Comparison of ENCODE assay signal across 29 cellular contexts in the genomic region with DNA sequence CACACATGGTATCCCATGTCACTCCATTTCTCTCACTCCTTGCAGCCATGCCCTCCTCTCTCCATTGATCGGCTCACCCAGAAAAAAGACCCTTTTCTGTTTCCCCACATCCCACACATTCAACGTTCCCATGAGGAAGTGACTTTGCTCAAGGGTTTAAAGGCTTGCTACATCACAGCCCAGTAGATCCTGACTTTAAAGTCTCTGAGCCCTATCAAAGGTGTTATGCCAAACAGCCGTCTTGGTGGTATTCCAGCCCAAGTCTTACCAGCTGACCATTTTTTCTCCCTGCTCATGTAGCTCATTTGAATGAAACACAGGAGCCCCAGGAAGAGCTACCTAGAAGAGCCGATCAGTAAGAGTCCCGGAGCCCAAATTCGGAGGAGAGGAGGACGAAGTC. TPM values are rescaled to one million over a fixed set of nuclear protein-coding genes. Genes with fewer than 3 reads are reported as not detected.
DNase-seq lines count a peak whose midpoint lies in the region; ATAC-seq, FAIRE-seq and TF ChIP-seq lines count a peak whose summit lies in the region.
"Had no signal": no experiment of that assay in that cellular context is flagged by ENCODE, and none has a peak within 500 bp of the region (broad histone marks: within the 10 kb centered on the region; RNA-seq: fewer than 3 reads in every experiment).

No MANE protein-coding gene starts in this region.

- H3K36me3 Mint-ChIP-seq in activated CD8-positive, alpha-beta T cell treated with anti-CD3 and anti-CD28 coated beads for 36 hours (ENCODE audit: low read depth): peaks cover 24% of the 10 kb centered on the region
- peaks cover 38% of the 10 kb centered on the region for H3K36me3 Mint-ChIP-seq in activated CD8-positive, alpha-beta T cell treated with anti-CD3 and anti-CD28 coated beads, Interleukin-2, amount 10 ng/mL, durations not matched to agents 7 days and 5 days (ENCODE audit: low read depth)
- peaks cover 43% of the 10 kb centered on the region for H3K36me3 Mint-ChIP-seq in osteocyte (ENCODE audit: unreplicated experiment)

- TF ChIP-seq POLR2A in GM12891 (IDR thresholded peaks at IDR 0.05; ENCODE audit: low read depth, low read length) (0 out of 2 replicates have a peak, but pooled peaks have one; percentile 30), stomach (IDR thresholded peaks at IDR 0.05) (no peak)

- H3K27ac ChIP-seq in colonic mucosa (no peak overlapping the region), stomach (peak overlapping the region in 1 of 5 donors; percentile 23)
- H3K27ac ChIP-seq: esophagus muscularis mucosa, heart right ventricle, left ventricle myocardium inferior, SJSA1, tibial nerve, VCaP had no signal

- H3K4me1 ChIP-seq in colonic mucosa: peaks cover 4% of the 10 kb centered on the region
- H3K4me1 ChIP-seq in stomach: peaks cover 0 to 30% (median 13%) of the 10 kb centered on the region in 4 donors
- H3K4me1 ChIP-seq: esophagus muscularis mucosa, heart right ventricle, left ventricle myocardium inferior, SJSA1, tibial nerve had no signal

- H3K27me3 ChIP-seq in colonic mucosa (no peaks in the 10 kb centered on the region), stomach (no peaks in the 10 kb centered on the region), MG63 (no peaks in the 10 kb centered on the region)
- H3K27me3 ChIP-seq: esophagus muscularis mucosa, heart right ventricle, SJSA1, tibial nerve had no signal

- no peaks in the 10 kb centered on the region for H3K27me3 Mint-ChIP-seq in activated CD8-positive, alpha-beta T cell treated with anti-CD3 and anti-CD28 coated beads for 36 hours
- H3K27me3 Mint-ChIP-seq in activated CD8-positive, alpha-beta T cell treated with anti-CD3 and anti-CD28 coated beads, Interleukin-2, amount 10 ng/mL, durations not matched to agents 7 days and 5 days (ENCODE audit: low read depth): no peaks in the 10 kb centered on the region
- H3K27me3 Mint-ChIP-seq in osteocyte (ENCODE audit: unreplicated experiment): no peaks in the 10 kb centered on the region

- H3K27ac Mint-ChIP-seq in activated CD8-positive, alpha-beta T cell treated with anti-CD3 and anti-CD28 coated beads for 36 hours: peak overlapping the region; percentile 67
- H3K27ac Mint-ChIP-seq in activated CD8-positive, alpha-beta T cell treated with anti-CD3 and anti-CD28 coated beads, Interleukin-2, amount 10 ng/mL, durations not matched to agents 7 days and 5 days: no peak overlapping the region
- peak overlapping the region; percentile 25 for H3K27ac Mint-ChIP-seq in osteocyte (ENCODE audit: unreplicated experiment)

- H3K4me3 ChIP-seq in colonic mucosa (no peak overlapping the region), stomach (no peak overlapping the region), MG63 (no peak overlapping the region)
- H3K4me3 ChIP-seq: esophagus muscularis mucosa, heart right ventricle, left ventricle myocardium inferior, SJSA1, tibial nerve had no signal

- DNase-seq in activated CD8-positive, alpha-beta T cell treated with anti-CD3 and anti-CD28 coated beads for 36 hours: no peak
- DNase-seq in activated CD8-positive, alpha-beta T cell treated with anti-CD3 and anti-CD28 coated beads, Interleukin-2, amount 10 ng/mL, durations not matched to agents 7 days and 5 days: no peak
- DNase-seq in GM12891 (ENCODE audit: insufficient read length, low spot score) (no peak), colonic mucosa (peak; percentile 10), osteocyte (ENCODE audit: extremely low spot score, unreplicated experiment) (no peak), stomach (no peak), middle frontal gyrus (ENCODE audit: extremely low spot score, low spot score) (no peak), MG63 (no peak)
- DNase-seq: activated CD4-positive, alpha-beta T cell treated with anti-CD3 and anti-CD28 coated beads, Interleukin-2, amount 50 U/mL, for 4 hours; activated gamma-delta T cell; DMS79; foreskin fibroblast; heart right ventricle; KG1; left ventricle myocardium inferior; MM.1S; NCI-H1105 treated with DMSO at 0.1 percent for 48 hours; NCI-H187 treated with DMSO at 0.1 percent for 48 hours; NCI-H2171; NCI-H510A; nucleus accumbens; stimulated activated CD4-positive, alpha-beta T cell treated with anti-CD3 and anti-CD28 coated beads, Interleukin-4, amount 100 ng/mL, for 1 hour; T1000 had no signal

- intact Hi-C loops in activated CD8-positive, alpha-beta T cell treated with anti-CD3 and anti-CD28 coated beads for 36 hours (cut with micrococcal nuclease): no loop called here
- intact Hi-C loops in colonic mucosa (cut with DNase I) (no loop called here), stomach (cut with DNase I; ENCODE audit: low total_unique reads) (no loop called here)

- no peak overlapping the region for H3K9ac ChIP-seq in colonic mucosa (ENCODE audit: low read depth in 2 of 2, low read length in 2 of 2)

- H3K9me3 ChIP-seq in colonic mucosa (no peaks in the 10 kb centered on the region), stomach (no peaks in the 10 kb centered on the region), MG63 (no peaks in the 10 kb centered on the region)
- H3K9me3 ChIP-seq: esophagus muscularis mucosa, heart right ventricle, left ventricle myocardium inferior, SJSA1, tibial nerve had no signal

- no peak for TF ChIP-seq EP300 in stomach (IDR thresholded peaks at IDR 0.05)

- no peak for TF ChIP-seq CTCF in activated CD8-positive, alpha-beta T cell treated with anti-CD3 and anti-CD28 coated beads for 36 hours (IDR thresholded peaks at IDR 0.05)
- TF ChIP-seq CTCF in colonic mucosa (IDR thresholded peaks at IDR 0.05) (no peak), osteocyte (IDR thresholded peaks at IDR 0.05) (no peak), stomach (IDR thresholded peaks at IDR 0.05) (no peak)

- H3K36me3 ChIP-seq in colonic mucosa (no peaks in the 10 kb centered on the region), stomach (peaks cover 25 to 73% (median 69%) of the 10 kb centered on the region in 4 donors), MG63 (peaks cover 75% of the 10 kb centered on the region)

- no peak for FAIRE-seq in GM12891 (lab: Jason Lieb, UNC)
- FAIRE-seq: G401.6, keratinocyte had no signal

- H3K4me1 Mint-ChIP-seq in activated CD8-positive, alpha-beta T cell treated with anti-CD3 and anti-CD28 coated beads for 36 hours (ENCODE audit: low read depth): no peaks in the 10 kb centered on the region
- no peaks in the 10 kb centered on the region for H3K4me1 Mint-ChIP-seq in activated CD8-positive, alpha-beta T cell treated with anti-CD3 and anti-CD28 coated beads, Interleukin-2, amount 10 ng/mL, durations not matched to agents 7 days and 5 days (ENCODE audit: low read depth)
- peaks cover 8% of the 10 kb centered on the region for H3K4me1 Mint-ChIP-seq in osteocyte (ENCODE audit: unreplicated experiment)

- H3K9me3 Mint-ChIP-seq in activated CD8-positive, alpha-beta T cell treated with anti-CD3 and anti-CD28 coated beads for 36 hours: no peaks in the 10 kb centered on the region
- no peaks in the 10 kb centered on the region for H3K9me3 Mint-ChIP-seq in activated CD8-positive, alpha-beta T cell treated with anti-CD3 and anti-CD28 coated beads, Interleukin-2, amount 10 ng/mL, durations not matched to agents 7 days and 5 days (ENCODE audit: insufficient read depth)
- H3K9me3 Mint-ChIP-seq in osteocyte (ENCODE audit: unreplicated experiment): no peaks in the 10 kb centered on the region

- no peak for ATAC-seq in activated CD8-positive, alpha-beta T cell treated with anti-CD3 and anti-CD28 coated beads for 36 hours
- ATAC-seq in activated CD8-positive, alpha-beta T cell treated with anti-CD3 and anti-CD28 coated beads, Interleukin-2, amount 10 ng/mL, durations not matched to agents 7 days and 5 days: no peak
- ATAC-seq: heart right ventricle had no signal

- POLR2A ChIA-PET in activated CD8-positive, alpha-beta T cell treated with anti-CD3 and anti-CD28 coated beads for 36 hours (lab: Charles Lee): no interaction called here
- POLR2A ChIA-PET in activated CD8-positive, alpha-beta T cell treated with anti-CD3 and anti-CD28 coated beads, Interleukin-2, amount 10 ng/mL, durations not matched to agents 7 days and 5 days (lab: Charles Lee): no interaction called here

- H3K4me3 Mint-ChIP-seq in activated CD8-positive, alpha-beta T cell treated with anti-CD3 and anti-CD28 coated beads for 36 hours: no peak overlapping the region
- H3K4me3 Mint-ChIP-seq in activated CD8-positive, alpha-beta T cell treated with anti-CD3 and anti-CD28 coated beads, Interleukin-2, amount 10 ng/mL, durations not matched to agents 7 days and 5 days: no peak overlapping the region
- H3K4me3 Mint-ChIP-seq in osteocyte (ENCODE audit: unreplicated experiment): no peak overlapping the region

- CTCF ChIA-PET in activated CD8-positive, alpha-beta T cell treated with anti-CD3 and anti-CD28 coated beads for 36 hours (lab: Charles Lee): no interaction called here
- CTCF ChIA-PET in activated CD8-positive, alpha-beta T cell treated with anti-CD3 and anti-CD28 coated beads, Interleukin-2, amount 10 ng/mL, durations not matched to agents 7 days and 5 days (lab: Charles Lee): no interaction called here

- 76 to 85% (median 82%) methylated on average over 7 of the region's 7 CpGs for WGBS in stomach, 5 donors

TF ChIP-seq in GM12891, 5 proteins besides CTCF, POLR2A, EP300 and RAD21:
- TF ChIP-seq PAX5 (IDR thresholded peaks at IDR 0.05; ENCODE audit: insufficient read depth, low read length, severe bottlenecking) (no peak), SPI1 (IDR thresholded peaks at IDR 0.05; ENCODE audit: low read depth, low read length) (no peak), TAF1 (IDR thresholded peaks at IDR 0.05; ENCODE audit: low read depth, low read length) (no peak), POU2F2 (IDR thresholded peaks at IDR 0.05; ENCODE audit: low read depth, low read length) (no peak), POLR2AphosphoS5 (IDR thresholded peaks at IDR 0.05; ENCODE audit: low read depth, low read length) (no peak)

RNA-seq across cellular contexts. Expression of gene TXNDC11, which starts 7.4 kb away (rescaled TPM):
- 10 to 100 TPM; 21.7 to 24.4 TPM for total RNA-seq in activated CD8-positive, alpha-beta T cell treated with anti-CD3 and anti-CD28 coated beads for 36 hours
- total RNA-seq in activated CD8-positive, alpha-beta T cell treated with anti-CD3 and anti-CD28 coated beads, Interleukin-2, amount 10 ng/mL, durations not matched to agents 7 days and 5 days: 10 to 100 TPM; 30.1 to 34.4 TPM
- 31.7 TPM for polyA plus RNA-seq in GM12891 (2012; ENCODE audit: low read depth, missing spikeins)
- 10 to 100 TPM; 52.0 to 62.1 TPM for total RNA-seq in colonic mucosa
- 31.9 and 32.3 TPM in 2 replicates for total RNA-seq in osteocyte
- 10 to 100 TPM; 24.1 to 72.9 (median 51.1) TPM for total RNA-seq in stomach
- polyA plus RNA-seq in stomach: 10 to 100 TPM; 27.0 to 42.9 (median 41.3) TPM
- 41.0 and 47.2 TPM in 2 replicates for total RNA-seq in MG63 (2014; rRNA removed; shearing (Covaris generic); ENCODE audit: low replicate concordance)

RNA-seq across cellular contexts. Expression of gene ZC3H7A, which starts 47.0 kb away (rescaled TPM):
- total RNA-seq in activated CD8-positive, alpha-beta T cell treated with anti-CD3 and anti-CD28 coated beads for 36 hours: 10 to 100 TPM; 62.3 to 67.8 TPM
- 10 to 100 TPM; 58.9 TPM for total RNA-seq in activated CD8-positive, alpha-beta T cell treated with anti-CD3 and anti-CD28 coated beads, Interleukin-2, amount 10 ng/mL, durations not matched to agents 7 days and 5 days
- 57.8 TPM for polyA plus RNA-seq in GM12891 (2012; ENCODE audit: low read depth, missing spikeins)
- total RNA-seq in colonic mucosa (10 to 100 TPM; 40.2 to 47.1 TPM), osteocyte (69.6 and 79.6 TPM in 2 replicates), stomach (100 to 1,000 TPM in 1 of 5 donors, 10 to 100 TPM in 4; 49.1 to 110 (median 92.1) TPM)
- polyA plus RNA-seq in stomach: 10 to 100 TPM; 16.1 to 23.3 (median 20.0) TPM
- total RNA-seq in MG63 (2014; rRNA removed; shearing (Covaris generic); ENCODE audit: low replicate concordance): 35.6 and 60.5 TPM in 2 replicates
